1 cellular context compared by ENCODE assay signal in genomic region chr7:99325597-99326407, GRCh38.
TF ChIP-seq lines count a peak whose summit lies in the region.

Gene ARPC1A (plus strand): TSS chr7:99325898. CDS start chr7:99333354, 7,456 bp downstream.

TF ChIP-seq in HepG2, 621 proteins besides CTCF, POLR2A, EP300 and RAD21 (continued from another document and continues in another):
- TF ChIP-seq ZNF646 (CRISPR knock-in tag; IDR thresholded peaks at IDR 0.05), result no peak
- no peak for TF ChIP-seq ZNF7 (CRISPR knock-in tag; IDR thresholded peaks at IDR 0.05)
- TF ChIP-seq THAP11 (CRISPR knock-in tag; IDR thresholded peaks at IDR 0.05), result peak; percentile 91
- no peak for TF ChIP-seq ZSCAN5A (CRISPR knock-in tag; IDR thresholded peaks at IDR 0.05; ENCODE audit: borderline replicate concordance)
- TF ChIP-seq ARNT (IDR thresholded peaks at IDR 0.05), result no peak
- no peak; the same call in 1 of the 2 replicates for TF ChIP-seq AKNA (CRISPR knock-in tag; IDR thresholded peaks at IDR 0.05; ENCODE audit: borderline replicate concordance)
- TF ChIP-seq ATRX (CRISPR knock-in tag; IDR thresholded peaks at IDR 0.05; ENCODE audit: borderline replicate concordance), result no peak
- peak; percentile 86; the same call in 1 of the 2 replicates for TF ChIP-seq ZNF792 (CRISPR knock-in tag; IDR thresholded peaks at IDR 0.05)
- TF ChIP-seq ZNF737 (CRISPR knock-in tag; IDR thresholded peaks at IDR 0.05; ENCODE audit: borderline replicate concordance), result no peak
- TF ChIP-seq XBP1 (CRISPR knock-in tag; IDR thresholded peaks at IDR 0.05), result no peak
- peak; percentile 75; the same call in 1 of the 2 replicates for TF ChIP-seq SIN3A (IDR thresholded peaks at IDR 0.05; ENCODE audit: borderline replicate concordance, low read depth, low read length)
- TF ChIP-seq MAF1 (CRISPR knock-in tag; IDR thresholded peaks at IDR 0.05; ENCODE audit: borderline replicate concordance), result peak; percentile 90
- no peak; the same call in 1 of the 2 replicates for TF ChIP-seq MYNN (CRISPR knock-in tag; IDR thresholded peaks at IDR 0.05; ENCODE audit: low read depth)
- no peak; the same call in 1 of the 2 replicates for TF ChIP-seq HBP1 (CRISPR knock-in tag; IDR thresholded peaks at IDR 0.05; ENCODE audit: low read depth)
- TF ChIP-seq ZNF713 (CRISPR knock-in tag; IDR thresholded peaks at IDR 0.05), result no peak
- TF ChIP-seq ZNF710 (CRISPR knock-in tag; IDR thresholded peaks at IDR 0.05; ENCODE audit: borderline replicate concordance), result peak; percentile 80
- peak; percentile 29 for TF ChIP-seq STAT5B (CRISPR knock-in tag; IDR thresholded peaks at IDR 0.05)
- peak; percentile 69 for TF ChIP-seq PHF5A (CRISPR knock-in tag; IDR thresholded peaks at IDR 0.05; ENCODE audit: low read depth, unreplicated experiment)
- TF ChIP-seq RARG (CRISPR knock-in tag; IDR thresholded peaks at IDR 0.05; ENCODE audit: low read depth), result no peak
- peak; percentile 98 for TF ChIP-seq YEATS2 (CRISPR knock-in tag; IDR thresholded peaks at IDR 0.05; ENCODE audit: borderline replicate concordance)
- peak; percentile 97 for TF ChIP-seq ARID4A (CRISPR knock-in tag; IDR thresholded peaks at IDR 0.05; ENCODE audit: borderline replicate concordance)
- 0 out of 2 replicates have a peak, but pooled peaks have one; percentile 49 for TF ChIP-seq ZBTB10 (CRISPR knock-in tag; IDR thresholded peaks at IDR 0.05; ENCODE audit: borderline replicate concordance)
- no peak for TF ChIP-seq ZUFSP (CRISPR knock-in tag; IDR thresholded peaks at IDR 0.05; ENCODE audit: borderline replicate concordance)
- TF ChIP-seq ZNF788 (CRISPR knock-in tag; IDR thresholded peaks at IDR 0.05; ENCODE audit: borderline replicate concordance), result peak; percentile 77; the same call in 1 of the 2 replicates
- TF ChIP-seq NR2F2 (IDR thresholded peaks at IDR 0.05; ENCODE audit: borderline replicate concordance, low read depth), result no peak
- no peak; the same call in 1 of the 2 replicates for TF ChIP-seq TGIF2 (CRISPR knock-in tag; IDR thresholded peaks at IDR 0.05)
